12 cellular contexts compared by ENCODE assay signal in genomic region chr16:68298312-68298711, GRCh38. TPM values are rescaled to one million over a fixed set of nuclear protein-coding genes. Genes with fewer than 3 reads are reported as not detected.
A peak's percentile ranks its signal among the peaks of the same experiment; 100 is the strongest.
DNase-seq lines count a peak whose midpoint lies in the region; ATAC-seq and TF ChIP-seq lines count a peak whose summit lies in the region.
"Had no signal": no experiment of that assay in that cellular context is flagged by ENCODE, and none has a peak within 500 bp of the region (broad histone marks: within the 10 kb centered on the region; RNA-seq: fewer than 3 reads in every experiment).

No MANE protein-coding gene starts in this region.

- H3K36me3 Mint-ChIP-seq in activated CD8-positive, alpha-beta T cell treated with anti-CD3 and anti-CD28 coated beads for 36 hours (ENCODE audit: low read depth) = peaks cover 47% of the 10 kb centered on the region
- peaks cover 47 to 69% of the 10 kb centered on the region in 2 donors for H3K36me3 Mint-ChIP-seq in stimulated activated naive B cell treated with anti-CD40 and anti-IgM and Interleukin-4, amounts not matched to agents 10 μg/mL and 1 μg/mL and 100 μg/mL, for 72 hours

- peak overlapping the region; percentile 71 for H3K27ac Mint-ChIP-seq in activated CD8-positive, alpha-beta T cell treated with anti-CD3 and anti-CD28 coated beads for 36 hours
- peak overlapping the region; percentile 85 for H3K27ac Mint-ChIP-seq in stimulated activated naive B cell treated with anti-CD40 and anti-IgM and Interleukin-4, amounts not matched to agents 10 μg/mL and 1 μg/mL and 100 μg/mL, for 72 hours
- H3K27ac Mint-ChIP-seq: activated naive CD8-positive, alpha-beta T cell treated with anti-CD3 and anti-CD28 coated beads, Interleukin-2, amount 10 ng/mL, durations not matched to agents 7 days and 5 days had no signal

- CTCF ChIA-PET in activated CD8-positive, alpha-beta T cell treated with anti-CD3 and anti-CD28 coated beads for 36 hours (lab: Charles Lee) = interaction anchor here (1.4 to 2.2 kb wide), 2 partner anchors 31 to 37 kb away, joined by 4 to 8 read pairs; no protein-coding TSS in a partner anchor

- H3K27ac ChIP-seq in gastroesophageal sphincter = peak overlapping the region; percentile 44 to 73 (median 68)
- H3K27ac ChIP-seq: left lung had no signal

- no peak for TF ChIP-seq POLR2A in gastroesophageal sphincter (IDR thresholded peaks at IDR 0.05)

- intact Hi-C loops in activated CD8-positive, alpha-beta T cell treated with anti-CD3 and anti-CD28 coated beads for 36 hours (cut with micrococcal nuclease) = no loop called here
- intact Hi-C loops in head of caudate nucleus (cut with DNase I) = no loop called here

- peaks cover 2 to 98% of the 10 kb centered on the region in 2 donors for H3K36me3 ChIP-seq in gastroesophageal sphincter

- no peaks in the 10 kb centered on the region for H3K9me3 Mint-ChIP-seq in activated CD8-positive, alpha-beta T cell treated with anti-CD3 and anti-CD28 coated beads for 36 hours
- no peaks in the 10 kb centered on the region for H3K9me3 Mint-ChIP-seq in stimulated activated naive B cell treated with anti-CD40 and anti-IgM and Interleukin-4, amounts not matched to agents 10 μg/mL and 1 μg/mL and 100 μg/mL, for 72 hours
- H3K9me3 Mint-ChIP-seq: activated naive CD8-positive, alpha-beta T cell treated with anti-CD3 and anti-CD28 coated beads, Interleukin-2, amount 10 ng/mL, durations not matched to agents 7 days and 5 days had no signal

- DNase-seq in activated effector memory CD4-positive, alpha-beta T cell treated with anti-CD3 and anti-CD28 coated beads, Interleukin-2, amount 50 U/mL, for 16 hours = peak; percentile 14
- no peak for DNase-seq in activated effector memory CD4-positive, alpha-beta T cell treated with Interleukin-2 at 50 U/mL for 16 hours
- DNase-seq in activated CD8-positive, alpha-beta T cell treated with anti-CD3 and anti-CD28 coated beads for 36 hours = no peak
- no peak for DNase-seq in stimulated activated naive B cell treated with anti-CD40 and anti-IgM and Interleukin-4, amounts not matched to agents 10 μg/mL and 1 μg/mL and 100 μg/mL, for 72 hours
- DNase-seq in HPDE6-E6E7 (ENCODE audit: extremely low spot score) (no peak), head of caudate nucleus (no peak)
- DNase-seq: activated CD4-positive, CD25-positive, alpha-beta regulatory T cell treated with anti-CD3 and anti-CD28 coated beads, Interleukin-2, amount 50 U/mL, for 72 hours; activated naive CD8-positive, alpha-beta T cell treated with anti-CD3 and anti-CD28 coated beads, Interleukin-2, amount 10 ng/mL, durations not matched to agents 7 days and 5 days; left lung; occipital lobe had no signal

- TF ChIP-seq EP300 in gastroesophageal sphincter (IDR thresholded peaks at IDR 0.05) = no peak

- no peak overlapping the region for H3K4me3 Mint-ChIP-seq in activated CD8-positive, alpha-beta T cell treated with anti-CD3 and anti-CD28 coated beads for 36 hours
- no peak overlapping the region for H3K4me3 Mint-ChIP-seq in stimulated activated naive B cell treated with anti-CD40 and anti-IgM and Interleukin-4, amounts not matched to agents 10 μg/mL and 1 μg/mL and 100 μg/mL, for 72 hours
- H3K4me3 Mint-ChIP-seq: activated naive CD8-positive, alpha-beta T cell treated with anti-CD3 and anti-CD28 coated beads, Interleukin-2, amount 10 ng/mL, durations not matched to agents 7 days and 5 days had no signal

- TF ChIP-seq CTCF in activated CD8-positive, alpha-beta T cell treated with anti-CD3 and anti-CD28 coated beads for 36 hours (IDR thresholded peaks at IDR 0.05) = no peak
- TF ChIP-seq CTCF in gastroesophageal sphincter (IDR thresholded peaks at IDR 0.05) = no peak

- ATAC-seq in activated CD8-positive, alpha-beta T cell treated with anti-CD3 and anti-CD28 coated beads for 36 hours = no peak
- ATAC-seq in gastroesophageal sphincter (no peak), HG02759 (IDR thresholded peaks at IDR 0.05; ENCODE audit: unreplicated experiment) (no peak)
- ATAC-seq in stimulated activated naive B cell treated with anti-CD40 and anti-IgM and Interleukin-4, amounts not matched to agents 10 μg/mL and 1 μg/mL and 100 μg/mL, for 72 hours (replicated peaks) = no peak
- ATAC-seq: left lung had no signal

- no peaks in the 10 kb centered on the region for H3K27me3 Mint-ChIP-seq in activated CD8-positive, alpha-beta T cell treated with anti-CD3 and anti-CD28 coated beads for 36 hours
- H3K27me3 Mint-ChIP-seq in stimulated activated naive B cell treated with anti-CD40 and anti-IgM and Interleukin-4, amounts not matched to agents 10 μg/mL and 1 μg/mL and 100 μg/mL, for 72 hours = no peaks in the 10 kb centered on the region
- H3K27me3 Mint-ChIP-seq: activated naive CD8-positive, alpha-beta T cell treated with anti-CD3 and anti-CD28 coated beads, Interleukin-2, amount 10 ng/mL, durations not matched to agents 7 days and 5 days had no signal

- H3K9me3 ChIP-seq in gastroesophageal sphincter = no peaks in the 10 kb centered on the region
- H3K9me3 ChIP-seq: left lung had no signal

- H3K4me1 Mint-ChIP-seq in activated CD8-positive, alpha-beta T cell treated with anti-CD3 and anti-CD28 coated beads for 36 hours (ENCODE audit: low read depth) = peaks cover 10% of the 10 kb centered on the region
- H3K4me1 Mint-ChIP-seq in stimulated activated naive B cell treated with anti-CD40 and anti-IgM and Interleukin-4, amounts not matched to agents 10 μg/mL and 1 μg/mL and 100 μg/mL, for 72 hours = peaks cover 20 to 62% of the 10 kb centered on the region in 2 donors

- POLR2A ChIA-PET in activated CD8-positive, alpha-beta T cell treated with anti-CD3 and anti-CD28 coated beads for 36 hours (lab: Charles Lee) = interaction anchor here (1.1 to 3.5 kb wide), 5 partner anchors 8 to 34 kb away, joined by 3 to 30 read pairs (median 4); partner anchors contain the start of genes PRMT7 and SLC7A6OS

- peaks cover 0 to 34% (median 11%) of the 10 kb centered on the region in 3 donors for H3K4me1 ChIP-seq in gastroesophageal sphincter
- H3K4me1 ChIP-seq: left lung had no signal

- H3K27me3 ChIP-seq in gastroesophageal sphincter = no peaks in the 10 kb centered on the region
- H3K27me3 ChIP-seq: left lung had no signal

- no peak overlapping the region for H3K4me3 ChIP-seq in gastroesophageal sphincter
- H3K4me3 ChIP-seq: left lung had no signal

- no CpG with 5 or more reads among the region's 3 CpGs for WGBS in gastroesophageal sphincter (ENCODE audit: low coverage in 1 of 2), 2 donors

RNA-seq across cellular contexts. Expression of gene SLC7A6OS, which starts 12.4 kb away (rescaled TPM):
- total RNA-seq in activated CD8-positive, alpha-beta T cell treated with anti-CD3 and anti-CD28 coated beads for 36 hours = 10 to 100 TPM; 20.2 to 23.1 TPM
- 10 to 100 TPM; 10.4 to 18.2 (median 11.2) TPM for total RNA-seq in gastroesophageal sphincter

RNA-seq across cellular contexts. Expression of gene PRMT7, which starts 12.5 kb away (rescaled TPM):
- 10 to 100 TPM; 67.4 to 78.4 TPM for total RNA-seq in activated CD8-positive, alpha-beta T cell treated with anti-CD3 and anti-CD28 coated beads for 36 hours
- total RNA-seq in gastroesophageal sphincter = 10 to 100 TPM; 11.5 to 34.9 (median 27.4) TPM

RNA-seq across cellular contexts. Expression of gene SLC7A6, which starts 34.0 kb away (rescaled TPM):
- total RNA-seq in activated CD8-positive, alpha-beta T cell treated with anti-CD3 and anti-CD28 coated beads for 36 hours = 10 to 100 TPM; 73.8 to 76.9 TPM
- 10 to 100 TPM; 19.1 to 51.5 (median 33.7) TPM for total RNA-seq in gastroesophageal sphincter

RNA-seq across cellular contexts. Expression of gene PLA2G15, which starts 53.1 kb away (rescaled TPM):
- total RNA-seq in activated CD8-positive, alpha-beta T cell treated with anti-CD3 and anti-CD28 coated beads for 36 hours = 1 to 10 TPM; 6.7 to 6.8 TPM
- 10 to 100 TPM in 3 of 4 donors, 1 to 10 TPM in 1; 4.5 to 18.0 (median 11.7) TPM for total RNA-seq in gastroesophageal sphincter
